ENCODE assay signal across 9 cellular contexts in genomic region chr7:80359029-80359428, GRCh38.
"Had no signal": no experiment of that assay in that cellular context is flagged by ENCODE, and none has a peak within 500 bp of the region (broad histone marks: within the 10 kb centered on the region; RNA-seq: fewer than 3 reads in every experiment).

No MANE protein-coding gene starts in this region.

- H3K27ac ChIP-seq: GM23248, HL-60 had no signal

- H3K4me3 ChIP-seq: GM23248, K562 had no signal

- ATAC-seq: HepG2, K562 had no signal

- H2AFZ ChIP-seq: GM23248 had no signal

- H3K9ac ChIP-seq: GM23248 had no signal

- DNase-seq: GM23248, H9, HCEC 1CT, KG1 had no signal

- FAIRE-seq: H1, H54, HepG2, K562 had no signal
